In genomic region chr10:86367339-86367951, GRCh38 we compare ENCODE assay signal across 8 cellular contexts. TPM values are rescaled to one million over a fixed set of nuclear protein-coding genes. Genes with fewer than 3 reads are reported as not detected.
DNase-seq lines count a peak whose midpoint lies in the region; ATAC-seq, FAIRE-seq and TF ChIP-seq lines count a peak whose summit lies in the region.

No MANE protein-coding gene starts in this region.

- H4K20me1 ChIP-seq in OCI-LY1 (ENCODE audit: insufficient read depth, low read length) = no peaks in the 10 kb centered on the region

- no peak overlapping the region for H3K9ac ChIP-seq in OCI-LY1 (ENCODE audit: low read length)

- no peak overlapping the region for H2AFZ ChIP-seq in OCI-LY1 (ENCODE audit: low read length)

- TF ChIP-seq CTCF in OCI-LY1 (IDR thresholded peaks at IDR 0.05; ENCODE audit: low read length) (no peak), heart right ventricle (IDR thresholded peaks at IDR 0.05) (no peak), psoas muscle (IDR thresholded peaks at IDR 0.05) (no peak), progenitor cell of endocrine pancreas (IDR thresholded peaks at IDR 0.05; ENCODE audit: unreplicated experiment) (no peak)

- H3K36me3 ChIP-seq in OCI-LY1 (ENCODE audit: insufficient read depth, low read length) (no peaks in the 10 kb centered on the region), heart right ventricle (no peaks in the 10 kb centered on the region), psoas muscle (ENCODE audit: insufficient read depth in 1 of 2, low read depth in 1 of 2) (no peaks in the 10 kb centered on the region)

- no peak overlapping the region for H3K27ac Mint-ChIP-seq in progenitor cell of endocrine pancreas
- no peak overlapping the region for H3K27ac Mint-ChIP-seq in activated CD4-positive, alpha-beta memory T cell treated with anti-CD3 and anti-CD28 coated beads, Interleukin-2, amount 10 ng/mL, durations not matched to agents 7 days and 5 days

- no peaks in the 10 kb centered on the region for H3K36me3 Mint-ChIP-seq in progenitor cell of endocrine pancreas (ENCODE audit: insufficient read depth)
- no peaks in the 10 kb centered on the region for H3K36me3 Mint-ChIP-seq in activated CD4-positive, alpha-beta memory T cell treated with anti-CD3 and anti-CD28 coated beads, Interleukin-2, amount 10 ng/mL, durations not matched to agents 7 days and 5 days (ENCODE audit: low read depth)

- H3K4me2 ChIP-seq in OCI-LY1 (ENCODE audit: low read length) = peak overlapping the region; percentile 22; the same call in 1 of the 2 replicates

- H3K4me1 ChIP-seq in OCI-LY1 (ENCODE audit: insufficient read depth, low read length, severe bottlenecking) (no peaks in the 10 kb centered on the region), heart right ventricle (peaks cover 0 to 32% (median 20%) of the 10 kb centered on the region in 9 donors), psoas muscle (peaks cover 16% of the 10 kb centered on the region)

- H3F3A ChIP-seq in OCI-LY1 (ENCODE audit: insufficient read depth, low read length) = no peaks in the 10 kb centered on the region

- H3K9me3 ChIP-seq in OCI-LY1 (ENCODE audit: low read length) (no peaks in the 10 kb centered on the region), heart right ventricle (no peaks in the 10 kb centered on the region), psoas muscle (no peaks in the 10 kb centered on the region)

- CTCF ChIA-PET in activated CD4-positive, alpha-beta memory T cell treated with anti-CD3 and anti-CD28 coated beads, Interleukin-2, amount 10 ng/mL, durations not matched to agents 7 days and 5 days (lab: Charles Lee) = no interaction called here

- peaks cover 7% of the 10 kb centered on the region for H3K4me1 Mint-ChIP-seq in progenitor cell of endocrine pancreas (ENCODE audit: low read depth)
- H3K4me1 Mint-ChIP-seq in activated CD4-positive, alpha-beta memory T cell treated with anti-CD3 and anti-CD28 coated beads, Interleukin-2, amount 10 ng/mL, durations not matched to agents 7 days and 5 days = peaks cover 10% of the 10 kb centered on the region

- TF ChIP-seq POLR2A in GM18505 (IDR thresholded peaks at IDR 0.05; ENCODE audit: borderline replicate concordance, extremely low read depth, insufficient read depth, insufficient read length) = no peak
- TF ChIP-seq POLR2A in GM12891 (IDR thresholded peaks at IDR 0.05; ENCODE audit: low read depth, low read length) = no peak

- DNase-seq in heart right ventricle (peak in 1 of 2 donors; percentile 38), psoas muscle (peak in 1 of 2 donors; percentile 52), inferior parietal cortex (ENCODE audit: extremely low spot score) (no peak), progenitor cell of endocrine pancreas (ENCODE audit: low spot score, unreplicated experiment) (no peak), GM12891 (ENCODE audit: insufficient read length, low spot score) (no peak)
- no peak for DNase-seq in activated CD4-positive, alpha-beta memory T cell treated with anti-CD3 and anti-CD28 coated beads, Interleukin-2, amount 10 ng/mL, durations not matched to agents 7 days and 5 days

- H3K9me2 ChIP-seq in OCI-LY1 (ENCODE audit: low read depth, low read length) = no peaks in the 10 kb centered on the region

- H3K27me3 Mint-ChIP-seq in progenitor cell of endocrine pancreas = peaks cover 82% of the 10 kb centered on the region
- H3K27me3 Mint-ChIP-seq in activated CD4-positive, alpha-beta memory T cell treated with anti-CD3 and anti-CD28 coated beads, Interleukin-2, amount 10 ng/mL, durations not matched to agents 7 days and 5 days = peaks cover 71% of the 10 kb centered on the region

- H3K79me2 ChIP-seq in OCI-LY1 (ENCODE audit: insufficient read depth, low read length) = no peaks in the 10 kb centered on the region

- no peak for FAIRE-seq in GM12891 (lab: Jason Lieb, UNC)

- no peak overlapping the region for H3K4me3 Mint-ChIP-seq in progenitor cell of endocrine pancreas (ENCODE audit: low read depth)
- H3K4me3 Mint-ChIP-seq in activated CD4-positive, alpha-beta memory T cell treated with anti-CD3 and anti-CD28 coated beads, Interleukin-2, amount 10 ng/mL, durations not matched to agents 7 days and 5 days = no peak overlapping the region

- no peaks in the 10 kb centered on the region for H3K9me3 Mint-ChIP-seq in progenitor cell of endocrine pancreas (ENCODE audit: low read depth)
- no peaks in the 10 kb centered on the region for H3K9me3 Mint-ChIP-seq in activated CD4-positive, alpha-beta memory T cell treated with anti-CD3 and anti-CD28 coated beads, Interleukin-2, amount 10 ng/mL, durations not matched to agents 7 days and 5 days

- ATAC-seq in GM18505 (IDR thresholded peaks at IDR 0.05; ENCODE audit: unreplicated experiment) (peak; percentile 12), heart right ventricle (peak in 2 of 8 donors; percentile 8 to 21), psoas muscle (peak in 1 of 4 donors; percentile 20)

- 12 to 13% methylated on average over 44 of the region's 44 CpGs for WGBS in heart right ventricle, 2 donors
- 6 to 9% (median 7%) methylated on average over 30 to 44 of the region's 44 CpGs for WGBS in psoas muscle, 3 donors

- H3K27ac ChIP-seq in OCI-LY1 (ENCODE audit: low read depth, low read length, poor library complexity, severe bottlenecking) (no peak overlapping the region), heart right ventricle (no peak overlapping the region), psoas muscle (no peak overlapping the region)

- POLR2A ChIA-PET in activated CD4-positive, alpha-beta memory T cell treated with anti-CD3 and anti-CD28 coated beads, Interleukin-2, amount 10 ng/mL, durations not matched to agents 7 days and 5 days (lab: Charles Lee) = no interaction called here

- peaks cover 3% of the 10 kb centered on the region; the same call in 1 of the 2 replicates for H3K27me3 ChIP-seq in OCI-LY1 (ENCODE audit: insufficient read depth, low read length)
- peaks cover 7 to 91% (median 83%) of the 10 kb centered on the region in 7 donors for H3K27me3 ChIP-seq in heart right ventricle
- H3K27me3 ChIP-seq in psoas muscle (ENCODE audit: insufficient read depth in 3 of 3, low read length in 2 of 3) = peaks cover 0 to 71% (median 22%) of the 10 kb centered on the region in 3 donors

- intact Hi-C loops in heart right ventricle (cut with DNase I) = loop anchor here in 5 of 10 donors (5.0 to 10.0 kb wide), 4 partner anchors 263 to 823 kb away; no protein-coding TSS in a partner anchor
- intact Hi-C loops in psoas muscle (cut with DNase I) = loop anchor here in 1 of 2 donors (10.0 kb wide), 1 partner anchor 373 kb away; no protein-coding TSS in a partner anchor

- H3K4me3 ChIP-seq in OCI-LY1 (ENCODE audit: low read depth, low read length, poor library complexity, severe bottlenecking) = no peak overlapping the region
- peak overlapping the region; percentile 23 to 65 (median 53) for H3K4me3 ChIP-seq in heart right ventricle
- peak overlapping the region; percentile 66 for H3K4me3 ChIP-seq in psoas muscle

TF ChIP-seq in GM12891, 5 proteins besides CTCF, POLR2A, EP300 and RAD21:
- TF ChIP-seq SPI1 (IDR thresholded peaks at IDR 0.05; ENCODE audit: low read depth, low read length) = no peak
- TF ChIP-seq POLR2AphosphoS5 (IDR thresholded peaks at IDR 0.05; ENCODE audit: low read depth, low read length) = no peak
- TF ChIP-seq PAX5 (IDR thresholded peaks at IDR 0.05; ENCODE audit: insufficient read depth, low read length, severe bottlenecking) = no peak
- TF ChIP-seq POU2F2 (IDR thresholded peaks at IDR 0.05; ENCODE audit: low read depth, low read length) = no peak

RNA-seq across cellular contexts. Expression of gene GRID1, which starts 0.8 kb away (rescaled TPM):
- total RNA-seq in heart right ventricle (1 to 10 TPM in 9 of 10 donors, under 1 TPM in 1; 0.77 to 3.4 (median 1.9) TPM), psoas muscle (under 1 TPM; 0.20 to 0.56 (median 0.31) TPM), progenitor cell of endocrine pancreas (0.22 and 0.42 TPM in 2 replicates)
- polyA plus RNA-seq in heart right ventricle (1 to 10 TPM in 1 of 2 donors, under 1 TPM in 1; 0.44 to 1.2 TPM), psoas muscle (under 1 TPM; 0.17 to 0.25 (median 0.22) TPM)
- 0.19 TPM for polyA plus RNA-seq in GM12891 (2012; ENCODE audit: low read depth, missing spikeins)
- not detected for total RNA-seq in activated CD4-positive, alpha-beta memory T cell treated with anti-CD3 and anti-CD28 coated beads, Interleukin-2, amount 10 ng/mL, durations not matched to agents 7 days and 5 days
